ENCODE assay signal across 1 cellular context in genomic region chr14:63641473-63642228, GRCh38.
A peak's percentile ranks its signal among the peaks of the same experiment; 100 is the strongest.
TF ChIP-seq lines count a peak whose summit lies in the region.

TSS of gene WDR89 (minus strand) at chr14:63641871. CDS start at chr14:63599942, 41,929 bp downstream.

TF ChIP-seq in HepG2, 621 proteins besides CTCF, POLR2A, EP300 and RAD21 (continued from another document and continues in another):
- TF ChIP-seq ZBTB43 (CRISPR knock-in tag; conservative IDR thresholded peaks at IDR 0.05) = peak; percentile 94
- peak; percentile 80; the same call in 1 of the 2 replicates for TF ChIP-seq MXD4 (CRISPR knock-in tag; IDR thresholded peaks at IDR 0.05)
- TF ChIP-seq ZNF354B (CRISPR knock-in tag; IDR thresholded peaks at IDR 0.05) = 0 out of 2 replicates have a peak, but pooled peaks have one; percentile 48
- 0 out of 2 replicates have a peak, but pooled peaks have one; percentile 11 for TF ChIP-seq KDM4B (CRISPR knock-in tag; IDR thresholded peaks at IDR 0.05)
- TF ChIP-seq ZNF572 (CRISPR knock-in tag; IDR thresholded peaks at IDR 0.05) = no peak
- TF ChIP-seq HNF4G (IDR thresholded peaks at IDR 0.05; ENCODE audit: borderline replicate concordance, low read depth, low read length) = no peak
- TF ChIP-seq HNF4G (CRISPR knock-in tag; IDR thresholded peaks at IDR 0.05; ENCODE audit: borderline replicate concordance, low read depth) = peak; percentile 58; the same call in 1 of the 2 replicates
- no peak for TF ChIP-seq CEBPZ (IDR thresholded peaks at IDR 0.05; ENCODE audit: low read length)
- TF ChIP-seq SPEN (CRISPR knock-in tag; IDR thresholded peaks at IDR 0.05; ENCODE audit: low read depth) = peak; percentile 88
- TF ChIP-seq DMAP1 (CRISPR knock-in tag; IDR thresholded peaks at IDR 0.05) = peak; percentile 99
- TF ChIP-seq ZNF800 (CRISPR knock-in tag; IDR thresholded peaks at IDR 0.05) = peak; percentile 52; the same call in 1 of the 2 replicates
- TF ChIP-seq ATF5 (CRISPR knock-in tag; IDR thresholded peaks at IDR 0.05; ENCODE audit: low read depth) = no peak
- no peak for TF ChIP-seq MATR3 (CRISPR knock-in tag; IDR thresholded peaks at IDR 0.05)
- 0 out of 2 replicates have a peak, but pooled peaks have one; percentile 51 for TF ChIP-seq MEIS1 (CRISPR knock-in tag; IDR thresholded peaks at IDR 0.05; ENCODE audit: borderline replicate concordance)
- peak; percentile 84 for TF ChIP-seq ERF (CRISPR knock-in tag; IDR thresholded peaks at IDR 0.05)
- peak; percentile 91 for TF ChIP-seq PHF8 (CRISPR knock-in tag; IDR thresholded peaks at IDR 0.05)
- TF ChIP-seq CHD4 (IDR thresholded peaks at IDR 0.05; ENCODE audit: borderline replicate concordance, low read length) = no peak
- TF ChIP-seq ARID3A (IDR thresholded peaks at IDR 0.05; ENCODE audit: low read depth, low read length) = no peak
- peak; percentile 77 for TF ChIP-seq ZBTB25 (CRISPR knock-in tag; IDR thresholded peaks at IDR 0.05)
- TF ChIP-seq IKZF5 (CRISPR knock-in tag; IDR thresholded peaks at IDR 0.05) = peak; percentile 89
- TF ChIP-seq ZFAT (CRISPR knock-in tag; conservative IDR thresholded peaks at IDR 0.05) = peak; percentile 80; the same call in 1 of the 2 replicates
- TF ChIP-seq ZNF432 (CRISPR knock-in tag; IDR thresholded peaks at IDR 0.05; ENCODE audit: borderline replicate concordance) = no peak
- 0 out of 2 replicates have a peak, but pooled peaks have one; percentile 64 for TF ChIP-seq ATF2 (CRISPR knock-in tag; IDR thresholded peaks at IDR 0.05)
- peak; percentile 42; the same call in 1 of the 2 replicates for TF ChIP-seq RNF219 (CRISPR knock-in tag; IDR thresholded peaks at IDR 0.05)
- TF ChIP-seq ZMYM4 (CRISPR knock-in tag; IDR thresholded peaks at IDR 0.05) = peak; percentile 95
- peak; percentile 90 for TF ChIP-seq DRAP1 (CRISPR knock-in tag; IDR thresholded peaks at IDR 0.05)
- no peak for TF ChIP-seq ZNF780A (CRISPR knock-in tag; IDR thresholded peaks at IDR 0.05)
- TF ChIP-seq ZHX2 (IDR thresholded peaks at IDR 0.05; ENCODE audit: low read depth) = peak; percentile 31; the same call in 1 of the 2 replicates
- peak; percentile 93; the same call in 1 of the 2 replicates for TF ChIP-seq ZHX2 (CRISPR knock-in tag; IDR thresholded peaks at IDR 0.05; ENCODE audit: borderline replicate concordance)
- peak; percentile 85; the same call in 1 of the 2 replicates for TF ChIP-seq CREM (IDR thresholded peaks at IDR 0.05)
- TF ChIP-seq CREM (CRISPR knock-in tag; IDR thresholded peaks at IDR 0.05) = no peak
